Comparison of ENCODE assay signal across 11 cellular contexts in genomic region chr1:234186037-234186688, GRCh38.
DNase-seq lines count a peak whose midpoint lies in the region; ATAC-seq, FAIRE-seq and TF ChIP-seq lines count a peak whose summit lies in the region.
"Had no signal": no experiment of that assay in that cellular context is flagged by ENCODE, and none has a peak within 500 bp of the region (broad histone marks: within the 10 kb centered on the region; RNA-seq: fewer than 3 reads in every experiment).

No MANE protein-coding gene starts in this region.

- TF ChIP-seq POLR2A in gastrocnemius medialis (IDR thresholded peaks at IDR 0.05) (no peak), heart left ventricle (IDR thresholded peaks at IDR 0.05) (no peak)

- peak; percentile 96 for FAIRE-seq in bronchial epithelial cell (lab: Jason Lieb, UNC)

- H3K4me3 ChIP-seq in bronchial epithelial cell (ENCODE audit: low read depth, low read length), result no peak overlapping the region
- H3K4me3 ChIP-seq in gastrocnemius medialis, result no peak overlapping the region
- no peak overlapping the region for H3K4me3 ChIP-seq in heart left ventricle
- H3K4me3 ChIP-seq: lung had no signal

- no peak overlapping the region for H3K4me3 Mint-ChIP-seq in activated naive CD8-positive, alpha-beta T cell treated with anti-CD3 and anti-CD28 coated beads, Interleukin-2, amount 50 U/mL, for 24 hours
- no peak overlapping the region for H3K4me3 Mint-ChIP-seq in activated naive CD8-positive, alpha-beta T cell treated with anti-CD3 and anti-CD28 coated beads for 36 hours

- intact Hi-C loops in gastrocnemius medialis (cut with DNase I; ENCODE audit: low total_unique reads), result loop anchor here (2.0 kb wide), 1 partner anchor 21 kb away; no protein-coding TSS in a partner anchor
- intact Hi-C loops in heart left ventricle (cut with DNase I), result no loop called here

- H3K9me3 ChIP-seq in gastrocnemius medialis, result no peaks in the 10 kb centered on the region
- H3K9me3 ChIP-seq in heart left ventricle, result peaks cover 0 to 22% (median 0%) of the 10 kb centered on the region in 12 donors

- peaks cover 37% of the 10 kb centered on the region for H3K27me3 Mint-ChIP-seq in activated naive CD8-positive, alpha-beta T cell treated with anti-CD3 and anti-CD28 coated beads, Interleukin-2, amount 50 U/mL, for 24 hours
- H3K27me3 Mint-ChIP-seq in activated naive CD8-positive, alpha-beta T cell treated with anti-CD3 and anti-CD28 coated beads for 36 hours, result peaks cover 36% of the 10 kb centered on the region

- H3K4me1 ChIP-seq in gastrocnemius medialis (peaks cover 0 to 7% of the 10 kb centered on the region in 2 donors), heart left ventricle (no peaks in the 10 kb centered on the region)

- H3K4me1 Mint-ChIP-seq in activated naive CD8-positive, alpha-beta T cell treated with anti-CD3 and anti-CD28 coated beads, Interleukin-2, amount 50 U/mL, for 24 hours, result no peaks in the 10 kb centered on the region
- H3K4me1 Mint-ChIP-seq in activated naive CD8-positive, alpha-beta T cell treated with anti-CD3 and anti-CD28 coated beads for 36 hours, result no peaks in the 10 kb centered on the region

- in situ Hi-C loops in gastrocnemius medialis (cut with MboI; ENCODE audit: low sequenced_read_pairs in 4 of 4), result no loop called here

- H3K36me3 Mint-ChIP-seq in activated naive CD8-positive, alpha-beta T cell treated with anti-CD3 and anti-CD28 coated beads, Interleukin-2, amount 50 U/mL, for 24 hours (ENCODE audit: low read depth), result peaks cover 2% of the 10 kb centered on the region
- H3K36me3 Mint-ChIP-seq in activated naive CD8-positive, alpha-beta T cell treated with anti-CD3 and anti-CD28 coated beads for 36 hours, result no peaks in the 10 kb centered on the region

- H3K27me3 ChIP-seq in bronchial epithelial cell (ENCODE audit: control insufficient read depth, insufficient read depth, low read length) (no peaks in the 10 kb centered on the region), gastrocnemius medialis (no peaks in the 10 kb centered on the region), heart left ventricle (peaks cover 0 to 26% (median 0%) of the 10 kb centered on the region in 9 donors)

- H3K36me3 ChIP-seq in bronchial epithelial cell (ENCODE audit: control insufficient read depth, insufficient read depth, low read length), result no peaks in the 10 kb centered on the region
- H3K36me3 ChIP-seq in gastrocnemius medialis, result no peaks in the 10 kb centered on the region
- no peaks in the 10 kb centered on the region for H3K36me3 ChIP-seq in heart left ventricle

- no peak overlapping the region for H3K27ac Mint-ChIP-seq in activated naive CD8-positive, alpha-beta T cell treated with anti-CD3 and anti-CD28 coated beads, Interleukin-2, amount 50 U/mL, for 24 hours
- no peak overlapping the region for H3K27ac Mint-ChIP-seq in activated naive CD8-positive, alpha-beta T cell treated with anti-CD3 and anti-CD28 coated beads for 36 hours

- 77 to 84% (median 81%) methylated on average over 5 to 6 of the region's 6 CpGs for WGBS in heart left ventricle, 4 donors

- H3K9me3 Mint-ChIP-seq in activated naive CD8-positive, alpha-beta T cell treated with anti-CD3 and anti-CD28 coated beads, Interleukin-2, amount 50 U/mL, for 24 hours, result peaks cover 17% of the 10 kb centered on the region
- H3K9me3 Mint-ChIP-seq in activated naive CD8-positive, alpha-beta T cell treated with anti-CD3 and anti-CD28 coated beads for 36 hours, result peaks cover 22% of the 10 kb centered on the region

- DNase-seq in activated naive CD8-positive, alpha-beta T cell treated with anti-CD3 and anti-CD28 coated beads, Interleukin-2, amount 50 U/mL, for 24 hours, result no peak
- no peak for DNase-seq in activated naive CD8-positive, alpha-beta T cell treated with anti-CD3 and anti-CD28 coated beads for 36 hours
- DNase-seq in HT1080 (ENCODE audit: low read depth), result peak; percentile 92
- DNase-seq in bronchial epithelial cell (ENCODE audit: low read depth), result peak; percentile 99
- DNase-seq in gastrocnemius medialis, result peak; percentile 27 to 56
- no peak for DNase-seq in heart left ventricle
- DNase-seq in DMS53 (lab: John Stamatoyannopoulos, UW), result no peak
- DNase-seq: NCI-H345 had no signal

- H3K27ac ChIP-seq in gastrocnemius medialis, result peak overlapping the region in 1 of 4 donors; percentile 38
- H3K27ac ChIP-seq in heart left ventricle, result no peak overlapping the region
- H3K27ac ChIP-seq: KMS-11 had no signal

- no peak for TF ChIP-seq CTCF in bronchial epithelial cell (IDR thresholded peaks at IDR 0.05; ENCODE audit: insufficient read depth, low read length, severe bottlenecking)
- TF ChIP-seq CTCF in gastrocnemius medialis (IDR thresholded peaks at IDR 0.05 in 4 of 5, conservative IDR thresholded peaks at IDR 0.05 in 1 of 5), result no peak
- TF ChIP-seq CTCF in heart left ventricle (IDR thresholded peaks at IDR 0.05), result no peak

- ATAC-seq in activated naive CD8-positive, alpha-beta T cell treated with anti-CD3 and anti-CD28 coated beads, Interleukin-2, amount 50 U/mL, for 24 hours, result peak; percentile 40
- ATAC-seq in gastrocnemius medialis (peak; percentile 96 to 97), heart left ventricle (no peak), HG03097 (IDR thresholded peaks at IDR 0.05; ENCODE audit: low FRiP score, unreplicated experiment) (no peak)

Comparison
In these comparisons a context has a peak if more than half of its experiments do, and no peak if none do; other contexts are left out.
1. ATAC-seq: peak in activated naive CD8-positive, alpha-beta T cell treated with anti-CD3 and anti-CD28 coated beads, Interleukin-2, amount 50 U/mL, for 24 hours (single experiment) and gastrocnemius medialis (2 of 2); none in heart left ventricle (0 of 4) and HG03097 (single experiment).
2. DNase-seq: peak in HT1080 (single experiment), bronchial epithelial cell (single experiment) and gastrocnemius medialis (2 of 2); none in activated naive CD8-positive, alpha-beta T cell treated with anti-CD3 and anti-CD28 coated beads, Interleukin-2, amount 50 U/mL, for 24 hours (single experiment), activated naive CD8-positive, alpha-beta T cell treated with anti-CD3 and anti-CD28 coated beads for 36 hours (single experiment), heart left ventricle (0 of 5) and DMS53 (single experiment).